In the genomic region with DNA sequence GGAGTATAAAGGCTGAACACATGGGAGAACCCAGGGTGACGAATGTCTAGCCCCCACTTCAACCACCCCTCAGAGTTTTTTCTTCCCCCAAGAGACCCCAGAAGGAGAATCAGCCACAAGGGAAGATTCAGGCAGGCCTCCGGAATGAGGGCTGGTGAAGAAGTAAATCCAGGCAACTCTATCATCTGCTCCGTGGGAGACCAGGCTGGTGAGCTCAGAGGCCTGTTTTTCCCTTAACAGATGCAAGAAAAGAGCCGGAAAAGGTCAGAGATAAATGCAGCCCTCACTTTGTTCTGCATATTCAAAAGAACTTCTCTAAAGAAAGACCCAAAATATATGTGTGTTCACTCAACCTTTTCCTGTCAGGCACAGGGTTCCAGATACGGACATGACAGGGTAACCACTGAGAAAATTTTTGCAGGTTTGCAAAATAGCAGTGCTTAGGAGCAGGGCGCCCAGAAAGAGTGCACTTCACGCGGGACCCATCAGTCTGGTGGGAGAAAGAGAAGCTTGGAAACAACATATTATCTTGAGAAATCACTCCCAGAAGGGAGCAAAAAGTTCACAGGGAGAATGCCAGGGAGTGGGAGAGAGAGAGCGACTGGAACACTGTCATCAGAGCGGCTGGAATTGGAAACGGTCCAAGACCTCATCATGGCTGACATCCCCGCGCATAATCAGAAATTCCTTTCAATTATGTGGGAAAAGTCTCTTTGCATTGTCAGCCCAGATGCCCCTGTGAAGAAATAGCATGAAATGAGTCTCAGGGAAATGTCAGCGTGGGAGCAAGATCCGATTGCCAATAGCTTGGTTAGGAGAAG, we compare ENCODE assay signal across 12 cellular contexts.
DNase-seq lines count a peak whose midpoint lies in the region; ATAC-seq and TF ChIP-seq lines count a peak whose summit lies in the region.
"Had no signal": no experiment of that assay in that cellular context is flagged by ENCODE, and none has a peak within 500 bp of the region (broad histone marks: within the 10 kb centered on the region; RNA-seq: fewer than 3 reads in every experiment).

No MANE protein-coding gene starts in this region.

- H3K14ac ChIP-seq in neuronal stem cell (ENCODE audit: low read length): no peak overlapping the region

- ATAC-seq in aorta (ENCODE audit: low FRiP score) (no peak), body of pancreas (no peak)

- H3K23ac ChIP-seq in neuronal stem cell (ENCODE audit: low read depth, low read length, poor library complexity): no peak overlapping the region

- intact Hi-C loops in aorta (cut with DNase I) (no loop called here), body of pancreas (cut with DNase I) (no loop called here)

- H3K27me3 ChIP-seq in BE2C: no peaks in the 10 kb centered on the region
- H3K27me3 ChIP-seq in neuronal stem cell (ENCODE audit: control insufficient read depth in 3 of 3, insufficient read depth in 3 of 3, low read depth in 1 of 3, low read length in 3 of 3): no peaks in the 10 kb centered on the region
- no peaks in the 10 kb centered on the region for H3K27me3 ChIP-seq in aorta (ENCODE audit: control insufficient read depth in 1 of 2, insufficient read depth in 2 of 2, low read length in 1 of 2)
- no peaks in the 10 kb centered on the region for H3K27me3 ChIP-seq in body of pancreas
- no peaks in the 10 kb centered on the region for H3K27me3 ChIP-seq in HAP-1 (ENCODE audit: low read depth)

- H3K9ac ChIP-seq in neuronal stem cell (ENCODE audit: low read depth, low read length, poor library complexity): no peak overlapping the region

- no peak overlapping the region for H2AK5ac ChIP-seq in neuronal stem cell (ENCODE audit: low read depth, low read length)

- H3K27ac ChIP-seq in neuronal stem cell (replicated peaks; ENCODE audit: low read length) (no peak overlapping the region), aorta (ENCODE audit: low read depth in 1 of 2, low read length in 2 of 2) (no peak overlapping the region), body of pancreas (no peak overlapping the region)

- no peaks in the 10 kb centered on the region for H3K36me3 ChIP-seq in BE2C
- H3K36me3 ChIP-seq in neuronal stem cell (replicated peaks in 1 of 2; ENCODE audit: control insufficient read depth in 2 of 2, insufficient read depth in 2 of 2, low read length in 2 of 2): peaks cover 0 to 1% of the 10 kb centered on the region in 2 donors
- no peaks in the 10 kb centered on the region for H3K36me3 ChIP-seq in aorta (ENCODE audit: control insufficient read depth in 1 of 2, insufficient read depth in 2 of 2, low read length in 1 of 2)
- no peaks in the 10 kb centered on the region for H3K36me3 ChIP-seq in body of pancreas (replicated peaks in 1 of 2; ENCODE audit: insufficient read depth in 1 of 2, low read depth in 2 of 2)
- no peaks in the 10 kb centered on the region for H3K36me3 ChIP-seq in HAP-1 (replicated peaks)

- H3K4me1 ChIP-seq in BE2C (no peaks in the 10 kb centered on the region), neuronal stem cell (ENCODE audit: control insufficient read depth in 2 of 2, insufficient read depth in 1 of 2, low read depth in 1 of 2, low read length in 2 of 2) (peaks cover 0 to 11% of the 10 kb centered on the region in 2 donors), aorta (ENCODE audit: control insufficient read depth in 1 of 2, insufficient read depth in 2 of 2, low read length in 2 of 2) (no peaks in the 10 kb centered on the region), body of pancreas (no peaks in the 10 kb centered on the region), HAP-1 (no peaks in the 10 kb centered on the region)

- peak overlapping the region; percentile 88 for H2AFZ ChIP-seq in neuronal stem cell (ENCODE audit: low read length)

- WGBS in neuronal stem cell (ENCODE audit: extremely low coverage in 2 of 2, insufficient read length in 2 of 2, insufficient replicate concordance in 1 of 2), 2 donors: no CpG with 5 or more reads among the region's 15 CpGs
- 52 to 54% methylated on average over 15 of the region's 15 CpGs for WGBS in aorta, 2 donors
- 70 to 82% methylated on average over 15 of the region's 15 CpGs for WGBS in body of pancreas, 2 donors

- peak; percentile 33 for DNase-seq in BE2C
- DNase-seq in NCI-H69 (lab: John Stamatoyannopoulos, UW): peak; percentile 69
- peak; percentile 40 for DNase-seq in fibroblast of gingiva (ENCODE audit: low read depth)
- no peak for DNase-seq in neuronal stem cell (ENCODE audit: low spot score)
- DNase-seq in aorta: no peak
- DNase-seq in body of pancreas: no peak
- no peak for DNase-seq in iPS-NIHi11 (ENCODE audit: low spot score)
- DNase-seq in HAP-1 (ENCODE audit: low spot score in 2 of 2): no peak
- DNase-seq: activated CD4-positive, alpha-beta T cell treated with anti-CD3 and anti-CD28 coated beads for 1 hour; activated T-cell treated with anti-CD3 and anti-CD28 coated beads, Interleukin-2, amount 50 U/mL, for 1 hour; NK-92 treated with Interleukin-12 subunit alpha and Interleukin-12 subunit beta, amount 100 ng/mL, for 24 hours; SW 1271 had no signal

- no peak overlapping the region for H2BK5ac ChIP-seq in neuronal stem cell (ENCODE audit: low read length)

- TF ChIP-seq POLR2A in body of pancreas (IDR thresholded peaks at IDR 0.05): no peak

- no peak overlapping the region for H3K18ac ChIP-seq in neuronal stem cell (ENCODE audit: low read length)

- H3K79me1 ChIP-seq in neuronal stem cell (ENCODE audit: low read depth, low read length): no peaks in the 10 kb centered on the region

- no peak overlapping the region for H2BK15ac ChIP-seq in neuronal stem cell (ENCODE audit: low read length)

- TF ChIP-seq CTCF in BE2C (IDR thresholded peaks at IDR 0.05; ENCODE audit: low read depth, low read length) (no peak), body of pancreas (IDR thresholded peaks at IDR 0.05) (no peak)

- H3K4me2 ChIP-seq in neuronal stem cell (ENCODE audit: insufficient read depth, low read length, poor library complexity, severe bottlenecking): no peak overlapping the region

- H3K4me3 ChIP-seq in BE2C (ENCODE audit: low read depth, low read length) (no peak overlapping the region), neuronal stem cell (ENCODE audit: low read length in 2 of 2) (peak overlapping the region in 1 of 2 donors; percentile 8), aorta (ENCODE audit: low read length in 2 of 2) (no peak overlapping the region), body of pancreas (no peak overlapping the region), HAP-1 (no peak overlapping the region)

- no peak overlapping the region for H4K91ac ChIP-seq in neuronal stem cell (ENCODE audit: low read depth, low read length, poor library complexity)

- in situ Hi-C loops in HAP-1 (cut with MboI; ENCODE audit: low sequenced_read_pairs): no loop called here

- no peak overlapping the region for H4K8ac ChIP-seq in neuronal stem cell (ENCODE audit: low read depth, low read length)

- no peak overlapping the region for H2BK120ac ChIP-seq in neuronal stem cell (ENCODE audit: low read depth, low read length)

- H3K9me3 ChIP-seq in BE2C (no peaks in the 10 kb centered on the region), neuronal stem cell (replicated peaks in 1 of 2; ENCODE audit: control insufficient read depth in 2 of 2, insufficient read depth in 1 of 2, low read depth in 1 of 2, low read length in 2 of 2) (no peaks in the 10 kb centered on the region), aorta (ENCODE audit: control insufficient read depth, low read length) (no peaks in the 10 kb centered on the region), body of pancreas (no peaks in the 10 kb centered on the region), HAP-1 (no peaks in the 10 kb centered on the region)

- no peak overlapping the region for H2BK12ac ChIP-seq in neuronal stem cell (ENCODE audit: low read length)

- no peak overlapping the region for H3K4ac ChIP-seq in neuronal stem cell (ENCODE audit: low read length)

Comparison
In these comparisons a context has a peak if more than half of its experiments do, and no peak if none do; other contexts are left out.
1. DNase-seq: peak in BE2C (single experiment), NCI-H69 (single experiment) and fibroblast of gingiva (single experiment); none in neuronal stem cell (single experiment), aorta (0 of 2), body of pancreas (0 of 4), iPS-NIHi11 (single experiment) and HAP-1 (0 of 2).